In the genomic region with DNA sequence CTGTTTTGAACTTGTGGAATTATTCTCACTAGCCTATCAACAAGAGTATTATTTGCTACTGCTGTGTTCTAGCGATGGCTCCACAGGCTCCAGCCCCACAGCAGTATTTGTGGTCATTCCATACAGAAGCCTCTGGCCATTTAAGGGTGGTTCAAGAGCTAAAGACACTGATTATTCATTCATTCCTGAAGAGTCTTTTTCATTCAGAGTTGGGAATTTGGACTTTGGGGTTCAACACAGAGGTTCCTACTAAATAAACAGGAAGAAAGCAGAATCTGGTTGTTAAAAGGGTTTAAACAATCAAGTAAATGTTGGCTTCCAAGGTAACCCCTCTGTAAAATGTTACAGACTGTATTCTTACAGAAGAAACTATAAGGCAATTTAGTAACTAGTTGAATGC, we compare ENCODE assay signal across 1 cellular context.
TF ChIP-seq lines count a peak whose summit lies in the region.

No MANE protein-coding gene starts in this region.

TF ChIP-seq in HepG2, 621 proteins besides CTCF, POLR2A, EP300 and RAD21 (continued from another document and continues in another):
- TF ChIP-seq ETV5 (CRISPR knock-in tag; IDR thresholded peaks at IDR 0.05; ENCODE audit: borderline replicate concordance) (peak; percentile 74), SCMH1 (CRISPR knock-in tag; IDR thresholded peaks at IDR 0.05; ENCODE audit: borderline replicate concordance) (no peak), ZNF713 (CRISPR knock-in tag; IDR thresholded peaks at IDR 0.05) (no peak), ZNF12 (CRISPR knock-in tag; IDR thresholded peaks at IDR 0.05) (no peak), HNF1A (IDR thresholded peaks at IDR 0.05; ENCODE audit: low read depth) (0 out of 2 replicates have a peak, but pooled peaks have one; percentile 18), HNF1A (CRISPR knock-in tag; IDR thresholded peaks at IDR 0.05; ENCODE audit: borderline replicate concordance) (no peak), ZNF24 (IDR thresholded peaks at IDR 0.05) (no peak), RORA (CRISPR knock-in tag; IDR thresholded peaks at IDR 0.05) (no peak), CBX5 (CRISPR knock-in tag; IDR thresholded peaks at IDR 0.05; ENCODE audit: borderline replicate concordance) (no peak), KDM5B (CRISPR knock-in tag; IDR thresholded peaks at IDR 0.05; ENCODE audit: borderline replicate concordance) (no peak), ERF (CRISPR knock-in tag; IDR thresholded peaks at IDR 0.05) (peak; percentile 48; the same call in 1 of the 2 replicates), ZNF30 (CRISPR knock-in tag; IDR thresholded peaks at IDR 0.05) (no peak), SMYD3 (CRISPR knock-in tag; IDR thresholded peaks at IDR 0.05) (no peak), FOXO4 (CRISPR knock-in tag; conservative IDR thresholded peaks at IDR 0.05) (no peak), ZNF678 (CRISPR knock-in tag; IDR thresholded peaks at IDR 0.05) (no peak), ZNF776 (CRISPR knock-in tag; IDR thresholded peaks at IDR 0.05) (no peak), ZNF3 (CRISPR knock-in tag; IDR thresholded peaks at IDR 0.05) (no peak), EEA1 (CRISPR knock-in tag; IDR thresholded peaks at IDR 0.05; ENCODE audit: borderline replicate concordance) (no peak), SMC3 (IDR thresholded peaks at IDR 0.05; ENCODE audit: low read length) (0 out of 2 replicates have a peak, but pooled peaks have one; percentile 3), CENPT (CRISPR knock-in tag; IDR thresholded peaks at IDR 0.05; ENCODE audit: low read depth) (no peak), POLR2AphosphoS5 (IDR thresholded peaks at IDR 0.05; ENCODE audit: low read depth, low read length) (no peak), ZNF644 (CRISPR knock-in tag; IDR thresholded peaks at IDR 0.05; ENCODE audit: low read depth) (no peak; the same call in 1 of the 2 replicates), LRRFIP1 (CRISPR knock-in tag; conservative IDR thresholded peaks at IDR 0.05) (no peak)
- TF ChIP-seq, protein P1, sequence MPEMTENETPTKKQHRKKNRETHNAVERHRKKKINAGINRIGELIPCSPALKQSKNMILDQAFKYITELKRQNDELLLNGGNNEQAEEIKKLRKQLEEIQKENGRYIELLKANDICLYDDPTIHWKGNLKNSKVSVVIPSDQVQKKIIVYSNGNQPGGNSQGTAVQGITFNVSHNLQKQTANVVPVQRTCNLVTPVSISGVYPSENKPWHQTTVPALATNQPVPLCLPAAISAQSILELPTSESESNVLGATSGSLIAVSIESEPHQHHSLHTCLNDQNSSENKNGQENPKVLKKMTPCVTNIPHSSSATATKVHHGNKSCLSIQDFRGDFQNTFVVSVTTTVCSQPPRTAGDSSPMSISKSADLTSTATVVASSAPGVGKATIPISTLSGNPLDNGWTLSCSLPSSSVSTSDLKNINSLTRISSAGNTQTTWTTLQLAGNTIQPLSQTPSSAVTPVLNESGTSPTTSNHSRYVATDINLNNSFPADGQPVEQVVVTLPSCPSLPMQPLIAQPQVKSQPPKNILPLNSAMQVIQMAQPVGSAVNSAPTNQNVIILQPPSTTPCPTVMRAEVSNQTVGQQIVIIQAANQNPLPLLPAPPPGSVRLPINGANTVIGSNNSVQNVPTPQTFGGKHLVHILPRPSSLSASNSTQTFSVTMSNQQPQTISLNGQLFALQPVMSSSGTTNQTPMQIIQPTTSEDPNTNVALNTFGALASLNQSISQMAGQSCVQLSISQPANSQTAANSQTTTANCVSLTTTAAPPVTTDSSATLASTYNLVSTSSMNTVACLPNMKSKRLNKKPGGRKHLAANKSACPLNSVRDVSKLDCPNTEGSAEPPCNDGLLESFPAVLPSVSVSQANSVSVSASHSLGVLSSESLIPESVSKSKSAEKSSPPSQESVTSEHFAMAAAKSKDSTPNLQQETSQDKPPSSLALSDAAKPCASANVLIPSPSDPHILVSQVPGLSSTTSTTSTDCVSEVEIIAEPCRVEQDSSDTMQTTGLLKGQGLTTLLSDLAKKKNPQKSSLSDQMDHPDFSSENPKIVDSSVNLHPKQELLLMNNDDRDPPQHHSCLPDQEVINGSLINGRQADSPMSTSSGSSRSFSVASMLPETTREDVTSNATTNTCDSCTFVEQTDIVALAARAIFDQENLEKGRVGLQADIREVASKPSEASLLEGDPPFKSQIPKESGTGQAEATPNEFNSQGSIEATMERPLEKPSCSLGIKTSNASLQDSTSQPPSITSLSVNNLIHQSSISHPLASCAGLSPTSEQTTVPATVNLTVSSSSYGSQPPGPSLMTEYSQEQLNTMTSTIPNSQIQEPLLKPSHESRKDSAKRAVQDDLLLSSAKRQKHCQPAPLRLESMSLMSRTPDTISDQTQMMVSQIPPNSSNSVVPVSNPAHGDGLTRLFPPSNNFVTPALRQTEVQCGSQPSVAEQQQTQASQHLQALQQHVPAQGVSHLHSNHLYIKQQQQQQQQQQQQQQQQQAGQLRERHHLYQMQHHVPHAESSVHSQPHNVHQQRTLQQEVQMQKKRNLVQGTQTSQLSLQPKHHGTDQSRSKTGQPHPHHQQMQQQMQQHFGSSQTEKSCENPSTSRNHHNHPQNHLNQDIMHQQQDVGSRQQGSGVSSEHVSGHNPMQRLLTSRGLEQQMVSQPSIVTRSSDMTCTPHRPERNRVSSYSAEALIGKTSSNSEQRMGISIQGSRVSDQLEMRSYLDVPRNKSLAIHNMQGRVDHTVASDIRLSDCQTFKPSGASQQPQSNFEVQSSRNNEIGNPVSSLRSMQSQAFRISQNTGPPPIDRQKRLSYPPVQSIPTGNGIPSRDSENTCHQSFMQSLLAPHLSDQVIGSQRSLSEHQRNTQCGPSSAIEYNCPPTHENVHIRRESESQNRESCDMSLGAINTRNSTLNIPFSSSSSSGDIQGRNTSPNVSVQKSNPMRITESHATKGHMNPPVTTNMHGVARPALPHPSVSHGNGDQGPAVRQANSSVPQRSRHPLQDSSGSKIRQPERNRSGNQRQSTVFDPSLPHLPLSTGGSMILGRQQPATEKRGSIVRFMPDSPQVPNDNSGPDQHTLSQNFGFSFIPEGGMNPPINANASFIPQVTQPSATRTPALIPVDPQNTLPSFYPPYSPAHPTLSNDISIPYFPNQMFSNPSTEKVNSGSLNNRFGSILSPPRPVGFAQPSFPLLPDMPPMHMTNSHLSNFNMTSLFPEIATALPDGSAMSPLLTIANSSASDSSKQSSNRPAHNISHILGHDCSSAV (CRISPR knock-in tag; IDR thresholded peaks at IDR 0.05; ENCODE audit: borderline replicate concordance) = no peak
- TF ChIP-seq, protein P2, sequence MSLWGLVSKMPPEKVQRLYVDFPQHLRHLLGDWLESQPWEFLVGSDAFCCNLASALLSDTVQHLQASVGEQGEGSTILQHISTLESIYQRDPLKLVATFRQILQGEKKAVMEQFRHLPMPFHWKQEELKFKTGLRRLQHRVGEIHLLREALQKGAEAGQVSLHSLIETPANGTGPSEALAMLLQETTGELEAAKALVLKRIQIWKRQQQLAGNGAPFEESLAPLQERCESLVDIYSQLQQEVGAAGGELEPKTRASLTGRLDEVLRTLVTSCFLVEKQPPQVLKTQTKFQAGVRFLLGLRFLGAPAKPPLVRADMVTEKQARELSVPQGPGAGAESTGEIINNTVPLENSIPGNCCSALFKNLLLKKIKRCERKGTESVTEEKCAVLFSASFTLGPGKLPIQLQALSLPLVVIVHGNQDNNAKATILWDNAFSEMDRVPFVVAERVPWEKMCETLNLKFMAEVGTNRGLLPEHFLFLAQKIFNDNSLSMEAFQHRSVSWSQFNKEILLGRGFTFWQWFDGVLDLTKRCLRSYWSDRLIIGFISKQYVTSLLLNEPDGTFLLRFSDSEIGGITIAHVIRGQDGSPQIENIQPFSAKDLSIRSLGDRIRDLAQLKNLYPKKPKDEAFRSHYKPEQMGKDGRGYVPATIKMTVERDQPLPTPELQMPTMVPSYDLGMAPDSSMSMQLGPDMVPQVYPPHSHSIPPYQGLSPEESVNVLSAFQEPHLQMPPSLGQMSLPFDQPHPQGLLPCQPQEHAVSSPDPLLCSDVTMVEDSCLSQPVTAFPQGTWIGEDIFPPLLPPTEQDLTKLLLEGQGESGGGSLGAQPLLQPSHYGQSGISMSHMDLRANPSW (CRISPR knock-in tag; IDR thresholded peaks at IDR 0.05; ENCODE audit: borderline replicate concordance) = no peak
- TF ChIP-seq, protein P3, sequence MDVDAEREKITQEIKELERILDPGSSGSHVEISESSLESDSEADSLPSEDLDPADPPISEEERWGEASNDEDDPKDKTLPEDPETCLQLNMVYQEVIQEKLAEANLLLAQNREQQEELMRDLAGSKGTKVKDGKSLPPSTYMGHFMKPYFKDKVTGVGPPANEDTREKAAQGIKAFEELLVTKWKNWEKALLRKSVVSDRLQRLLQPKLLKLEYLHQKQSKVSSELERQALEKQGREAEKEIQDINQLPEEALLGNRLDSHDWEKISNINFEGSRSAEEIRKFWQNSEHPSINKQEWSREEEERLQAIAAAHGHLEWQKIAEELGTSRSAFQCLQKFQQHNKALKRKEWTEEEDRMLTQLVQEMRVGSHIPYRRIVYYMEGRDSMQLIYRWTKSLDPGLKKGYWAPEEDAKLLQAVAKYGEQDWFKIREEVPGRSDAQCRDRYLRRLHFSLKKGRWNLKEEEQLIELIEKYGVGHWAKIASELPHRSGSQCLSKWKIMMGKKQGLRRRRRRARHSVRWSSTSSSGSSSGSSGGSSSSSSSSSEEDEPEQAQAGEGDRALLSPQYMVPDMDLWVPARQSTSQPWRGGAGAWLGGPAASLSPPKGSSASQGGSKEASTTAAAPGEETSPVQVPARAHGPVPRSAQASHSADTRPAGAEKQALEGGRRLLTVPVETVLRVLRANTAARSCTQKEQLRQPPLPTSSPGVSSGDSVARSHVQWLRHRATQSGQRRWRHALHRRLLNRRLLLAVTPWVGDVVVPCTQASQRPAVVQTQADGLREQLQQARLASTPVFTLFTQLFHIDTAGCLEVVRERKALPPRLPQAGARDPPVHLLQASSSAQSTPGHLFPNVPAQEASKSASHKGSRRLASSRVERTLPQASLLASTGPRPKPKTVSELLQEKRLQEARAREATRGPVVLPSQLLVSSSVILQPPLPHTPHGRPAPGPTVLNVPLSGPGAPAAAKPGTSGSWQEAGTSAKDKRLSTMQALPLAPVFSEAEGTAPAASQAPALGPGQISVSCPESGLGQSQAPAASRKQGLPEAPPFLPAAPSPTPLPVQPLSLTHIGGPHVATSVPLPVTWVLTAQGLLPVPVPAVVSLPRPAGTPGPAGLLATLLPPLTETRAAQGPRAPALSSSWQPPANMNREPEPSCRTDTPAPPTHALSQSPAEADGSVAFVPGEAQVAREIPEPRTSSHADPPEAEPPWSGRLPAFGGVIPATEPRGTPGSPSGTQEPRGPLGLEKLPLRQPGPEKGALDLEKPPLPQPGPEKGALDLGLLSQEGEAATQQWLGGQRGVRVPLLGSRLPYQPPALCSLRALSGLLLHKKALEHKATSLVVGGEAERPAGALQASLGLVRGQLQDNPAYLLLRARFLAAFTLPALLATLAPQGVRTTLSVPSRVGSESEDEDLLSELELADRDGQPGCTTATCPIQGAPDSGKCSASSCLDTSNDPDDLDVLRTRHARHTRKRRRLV (CRISPR knock-in tag; IDR thresholded peaks at IDR 0.05) = no peak
